Comparison of ENCODE assay signal across 1 cellular context in genomic region chr20:41329435-41330342, GRCh38.
TF ChIP-seq lines count a peak whose summit lies in the region.

No MANE protein-coding gene starts in this region.

TF ChIP-seq in H1, 55 proteins besides CTCF, POLR2A, EP300 and RAD21:
- TF ChIP-seq NANOG (IDR thresholded peaks at IDR 0.05; ENCODE audit: insufficient read depth, low read depth, low read length, poor library complexity, severe bottlenecking) (no peak), TAF7 (optimal IDR thresholded peaks at IDR 0.05; ENCODE audit: borderline replicate concordance, low read depth, low read length) (no peak), TAF1 (IDR thresholded peaks at IDR 0.05; ENCODE audit: low read depth, low read length) (no peak), BRCA1 (IDR thresholded peaks at IDR 0.05; ENCODE audit: low read depth, low read length) (no peak), SAP30 (IDR thresholded peaks at IDR 0.05; ENCODE audit: insufficient read depth, insufficient replicate concordance, low read length) (no peak)
TF ChIP-seq in H1: peak in this region for 0.
